In genomic region chr14:73745571-73746539, GRCh38 we compare ENCODE assay signal across 10 cellular contexts. TPM values are rescaled to one million over a fixed set of nuclear protein-coding genes. Genes with fewer than 3 reads are reported as not detected.
A peak's percentile ranks its signal among the peaks of the same experiment; 100 is the strongest.
DNase-seq lines count a peak whose midpoint lies in the region; ATAC-seq, FAIRE-seq and TF ChIP-seq lines count a peak whose summit lies in the region.
"Had no signal": no experiment of that assay in that cellular context is flagged by ENCODE, and none has a peak within 500 bp of the region (broad histone marks: within the 10 kb centered on the region; RNA-seq: fewer than 3 reads in every experiment).

No MANE protein-coding gene starts in this region.

- no peak for TF ChIP-seq POLR2A in gastrocnemius medialis (IDR thresholded peaks at IDR 0.05)
- TF ChIP-seq POLR2A in testis (IDR thresholded peaks at IDR 0.05): no peak

- no peak for TF ChIP-seq CTCF in RWPE1 (conservative IDR thresholded peaks at IDR 0.05; ENCODE audit: low read depth)
- no peak for TF ChIP-seq CTCF in gastrocnemius medialis (IDR thresholded peaks at IDR 0.05 in 4 of 5, conservative IDR thresholded peaks at IDR 0.05 in 1 of 5)
- TF ChIP-seq CTCF in testis (IDR thresholded peaks at IDR 0.05): no peak

- intact Hi-C loops in gastrocnemius medialis (cut with DNase I; ENCODE audit: low total_unique reads) (no loop called here), testis (cut with DNase I; ENCODE audit: low total_unique reads) (no loop called here)

- no peak for DNase-seq in GM18507 (ENCODE audit: extremely low spot score, insufficient read length, low read depth)
- no peak for DNase-seq in RWPE1 (ENCODE audit: low spot score)
- DNase-seq in gastrocnemius medialis: no peak
- DNase-seq in testis: no peak
- DNase-seq in hypothalamus (lab: John Stamatoyannopoulos, UW): no peak
- DNase-seq: NCI-H1417 treated with DMSO at 0.1 percent for 48 hours had no signal

- peak; percentile 29 for FAIRE-seq in GM18507 (lab: Jason Lieb, UNC)

- H3K27me3 ChIP-seq in esophagus (ENCODE audit: control insufficient read depth in 1 of 2, insufficient read depth in 2 of 2, low read length in 2 of 2): no peaks in the 10 kb centered on the region
- no peaks in the 10 kb centered on the region for H3K27me3 ChIP-seq in gastrocnemius medialis
- no peaks in the 10 kb centered on the region for H3K27me3 ChIP-seq in testis
- H3K27me3 ChIP-seq: cardiac muscle cell had no signal

- H3K36me3 ChIP-seq in esophagus (ENCODE audit: control insufficient read depth in 2 of 2, insufficient read depth in 2 of 2, low read length in 1 of 2) (no peaks in the 10 kb centered on the region), gastrocnemius medialis (no peaks in the 10 kb centered on the region), testis (ENCODE audit: low read depth, missing control alignments) (no peaks in the 10 kb centered on the region)
- H3K36me3 ChIP-seq: cardiac muscle cell had no signal

- ATAC-seq in gastrocnemius medialis (no peak), GM21390 (IDR thresholded peaks at IDR 0.05; ENCODE audit: unreplicated experiment) (no peak), HG02981 (IDR thresholded peaks at IDR 0.05; ENCODE audit: unreplicated experiment) (no peak)

- in situ Hi-C loops in gastrocnemius medialis (cut with MboI; ENCODE audit: low sequenced_read_pairs in 4 of 4): loop anchor here in 1 of 4 donors (10.0 kb wide), 1 partner anchor 49 kb away; no protein-coding TSS in a partner anchor

- H3K4me1 ChIP-seq in esophagus (ENCODE audit: control insufficient read depth in 2 of 2, insufficient read depth in 2 of 2, low read length in 1 of 2) (peaks cover 60 to 69% of the 10 kb centered on the region in 2 donors), gastrocnemius medialis (peaks cover 93 to 100% of the 10 kb centered on the region in 2 donors), testis (peaks cover 89% of the 10 kb centered on the region)

- H3K4me3 ChIP-seq in esophagus (ENCODE audit: low read depth in 1 of 2, low read length in 2 of 2) (no peak overlapping the region), gastrocnemius medialis (no peak overlapping the region), testis (no peak overlapping the region)
- H3K4me3 ChIP-seq: cardiac muscle cell had no signal

- POLR2A ChIA-PET in RWPE1 (lab: Yijun Ruan, JAX; ENCODE audit: low non-redundant PET): no interaction called here

- H3K9me3 ChIP-seq in esophagus (ENCODE audit: control insufficient read depth in 2 of 2, insufficient read depth in 1 of 2, low read depth in 1 of 2, low read length in 1 of 2): no peaks in the 10 kb centered on the region
- no peaks in the 10 kb centered on the region for H3K9me3 ChIP-seq in gastrocnemius medialis
- H3K9me3 ChIP-seq in testis: no peaks in the 10 kb centered on the region

- CTCF ChIA-PET in RWPE1 (lab: Yijun Ruan, JAX): interaction anchor here (0.6 to 3.1 kb wide), 6 partner anchors 9 to 106 kb away, joined by 3 to 13 read pairs (median 4); partner anchors contain the start of gene PTGR2

- H3K27ac ChIP-seq in RWPE1: peak overlapping the region; percentile 99
- H3K27ac ChIP-seq in esophagus (ENCODE audit: low read depth in 2 of 2, low read length in 1 of 2): peak overlapping the region; percentile 98
- H3K27ac ChIP-seq in gastrocnemius medialis: peak overlapping the region; percentile 71 to 85 (median 80)
- peak overlapping the region in 1 of 2 donors; percentile 15 for H3K27ac ChIP-seq in testis
- H3K27ac ChIP-seq: cardiac muscle cell had no signal

- WGBS in esophagus, 2 donors: 55 to 65% methylated on average over 8 of the region's 8 CpGs
- 55 to 59% methylated on average over 5 to 8 of the region's 8 CpGs for WGBS in testis, 2 donors

RNA-seq across cellular contexts. Expression of gene PNMA1, which starts 31.7 kb away (rescaled TPM):
- polyA plus RNA-seq in esophagus (10 to 100 TPM; 12.7 to 13.2 TPM), testis (ENCODE audit: insufficient read depth, low read depth, low replicate concordance) (184 TPM)
- total RNA-seq in gastrocnemius medialis (10 to 100 TPM in 1 of 4 donors, 1 to 10 TPM in 3; 7.6 to 18.5 (median 8.8) TPM), testis (10 to 100 TPM; 74.8 to 85.6 TPM)
